Comparison of ENCODE assay signal across 29 cellular contexts in genomic region chr9:110334871-110335270, GRCh38. TPM values are rescaled to one million over a fixed set of nuclear protein-coding genes. Genes with fewer than 3 reads are reported as not detected.
DNase-seq lines count a peak whose midpoint lies in the region; ATAC-seq and TF ChIP-seq lines count a peak whose summit lies in the region.
"Had no signal": no experiment of that assay in that cellular context is flagged by ENCODE, and none has a peak within 500 bp of the region (broad histone marks: within the 10 kb centered on the region; RNA-seq: fewer than 3 reads in every experiment).

No MANE protein-coding gene starts in this region.

- POLR2A ChIA-PET in A673 (lab: Charles Lee; ENCODE audit: low non-redundant PET), result no interaction called here

- no TSS peak for BruUV-seq in A673 (replicated peaks; lab: Mats Ljungman, UMichigan)

- no peaks in the 10 kb centered on the region for H3K4me1 ChIP-seq in adrenal gland (replicated peaks in 1 of 2)
- H3K4me1 ChIP-seq in A673 (ENCODE audit: insufficient read depth, low read length, poor library complexity, severe bottlenecking), result no peaks in the 10 kb centered on the region
- H3K4me1 ChIP-seq: esophagus muscularis mucosa, sigmoid colon had no signal

- intact Hi-C loops in dendritic cell treated with granulocyte-macrophage colony-stimulating factor and Interleukin-4, amounts not matched to agents 40 ng/mL and 50 ng/mL, for 4 days (cut with micrococcal nuclease), result no loop called here
- intact Hi-C loops in adrenal gland (cut with DNase I), result no loop called here
- intact Hi-C loops in A673 (cut with micrococcal nuclease; ENCODE audit: unreplicated experiment), result no loop called here

- H3K9me3 ChIP-seq in adrenal gland (replicated peaks in 1 of 3) (no peaks in the 10 kb centered on the region), A673 (ENCODE audit: low read depth, low read length, poor library complexity, severe bottlenecking) (no peaks in the 10 kb centered on the region)
- H3K9me3 ChIP-seq: esophagus muscularis mucosa, neutrophil, sigmoid colon, tibial nerve had no signal

- H3K27ac ChIP-seq in adrenal gland (no peak overlapping the region), A673 (ENCODE audit: low read depth, low read length, poor library complexity, severe bottlenecking) (no peak overlapping the region)
- H3K27ac ChIP-seq: esophagus muscularis mucosa, neutrophil, sigmoid colon, SK-N-MC, tibial nerve had no signal

- H3K27me3 ChIP-seq in adrenal gland (no peaks in the 10 kb centered on the region), A673 (replicated peaks; ENCODE audit: insufficient read depth, low read depth, low read length, poor library complexity) (no peaks in the 10 kb centered on the region)
- H3K27me3 ChIP-seq: esophagus muscularis mucosa, neutrophil, sigmoid colon, tibial nerve had no signal

- H3K9me3 Mint-ChIP-seq in dendritic cell treated with granulocyte-macrophage colony-stimulating factor and Interleukin-4, amounts not matched to agents 40 ng/mL and 50 ng/mL, for 4 days, result no peaks in the 10 kb centered on the region
- H3K9me3 Mint-ChIP-seq: activated naive CD4-positive, alpha-beta T cell treated with anti-CD3 and anti-CD28 coated beads for 36 hours; CD4-positive, alpha-beta memory T cell; GM23338 had no signal

- TF ChIP-seq CTCF in adrenal gland (IDR thresholded peaks at IDR 0.05) (no peak), A673 (conservative IDR thresholded peaks at IDR 0.05; ENCODE audit: low read depth, low read length) (no peak)

- peak overlapping the region; percentile 52 for H3K27ac Mint-ChIP-seq in dendritic cell treated with granulocyte-macrophage colony-stimulating factor and Interleukin-4, amounts not matched to agents 40 ng/mL and 50 ng/mL, for 4 days
- H3K27ac Mint-ChIP-seq: activated naive CD4-positive, alpha-beta T cell treated with anti-CD3 and anti-CD28 coated beads for 36 hours; CD4-positive, alpha-beta memory T cell; GM23338; progenitor cell of endocrine pancreas; T-helper 17 cell had no signal

- no peaks in the 10 kb centered on the region for H3K27me3 Mint-ChIP-seq in dendritic cell treated with granulocyte-macrophage colony-stimulating factor and Interleukin-4, amounts not matched to agents 40 ng/mL and 50 ng/mL, for 4 days
- H3K27me3 Mint-ChIP-seq: progenitor cell of endocrine pancreas had no signal

- DNase-seq in adrenal gland, result no peak
- DNase-seq in A673 (ENCODE audit: low spot score), result no peak
- DNase-seq in stimulated activated CD4-positive, alpha-beta T cell treated with anti-CD3 and anti-CD28 coated beads, Interleukin-4, amount 100 ng/mL, for 1 hour, result no peak
- DNase-seq: activated CD4-positive, alpha-beta T cell treated with anti-CD3 and anti-CD28 coated beads for 4 hours; activated naive CD4-positive, alpha-beta T cell treated with anti-CD3 and anti-CD28 coated beads for 36 hours; activated T-cell treated with anti-CD3 and anti-CD28 coated beads, Interleukin-2, amount 50 U/mL, for 48 hours; amniotic stem cell; CD4-positive, alpha-beta memory T cell; GF-D8; left colon; mesendoderm; NCI-H446 treated with DMSO at 0.1 percent for 48 hours; sigmoid colon; stimulated activated CD4-positive, alpha-beta T cell treated with anti-CD3 and anti-CD28 coated beads, Interleukin-15, amount 100 ng/mL, for 24 hours; T-helper 17 cell had no signal

- ATAC-seq in GM18517 (IDR thresholded peaks at IDR 0.05; ENCODE audit: unreplicated experiment) (peak; percentile 9), GM21390 (IDR thresholded peaks at IDR 0.05; ENCODE audit: unreplicated experiment) (peak; percentile 18), HG03432 (IDR thresholded peaks at IDR 0.05; ENCODE audit: unreplicated experiment) (peak; percentile 4)
- ATAC-seq: GM23338, left colon, T-helper 17 cell had no signal

- TF ChIP-seq POLR2A in adrenal gland (IDR thresholded peaks at IDR 0.05), result no peak

- CTCF ChIA-PET in A673 (lab: Charles Lee), result no interaction called here

- H3K36me3 Mint-ChIP-seq in dendritic cell treated with granulocyte-macrophage colony-stimulating factor and Interleukin-4, amounts not matched to agents 40 ng/mL and 50 ng/mL, for 4 days (ENCODE audit: low read depth), result no peaks in the 10 kb centered on the region
- H3K36me3 Mint-ChIP-seq: CD4-positive, alpha-beta memory T cell had no signal

- no peak overlapping the region for H3K4me3 Mint-ChIP-seq in dendritic cell treated with granulocyte-macrophage colony-stimulating factor and Interleukin-4, amounts not matched to agents 40 ng/mL and 50 ng/mL, for 4 days
- H3K4me3 Mint-ChIP-seq: activated naive CD4-positive, alpha-beta T cell treated with anti-CD3 and anti-CD28 coated beads for 36 hours; CD4-positive, alpha-beta memory T cell; GM23338; T-helper 17 cell had no signal

- no peak overlapping the region for H3K4me3 ChIP-seq in adrenal gland
- H3K4me3 ChIP-seq in A673 (ENCODE audit: low read depth, low read length, poor library complexity, severe bottlenecking), result no peak overlapping the region
- H3K4me3 ChIP-seq: esophagus muscularis mucosa, GM23338, sigmoid colon, SK-N-MC, tibial nerve had no signal

- no peaks in the 10 kb centered on the region for H3K36me3 ChIP-seq in adrenal gland (replicated peaks in 1 of 2)
- no peaks in the 10 kb centered on the region for H3K36me3 ChIP-seq in A673 (ENCODE audit: insufficient read depth, low read length, poor library complexity, severe bottlenecking)
- H3K36me3 ChIP-seq: esophagus muscularis mucosa, neutrophil, sigmoid colon, tibial nerve had no signal

- H3K4me1 Mint-ChIP-seq in dendritic cell treated with granulocyte-macrophage colony-stimulating factor and Interleukin-4, amounts not matched to agents 40 ng/mL and 50 ng/mL, for 4 days (ENCODE audit: low read depth), result peaks cover 24% of the 10 kb centered on the region
- H3K4me1 Mint-ChIP-seq: CD4-positive, alpha-beta memory T cell; GM23338; T-helper 17 cell had no signal

RNA-seq across cellular contexts. Expression of gene TXNDC8, which starts 2.8 kb away (rescaled TPM):
- total RNA-seq in adrenal gland (not detected), A673 (2021) (not detected in 2 replicates)
- not detected for polyA plus RNA-seq in adrenal gland
- total RNA-seq: activated CD8-positive, alpha-beta memory T cell treated with anti-CD3 and anti-CD28 coated beads for 36 hours; activated naive CD4-positive, alpha-beta T cell treated with anti-CD3 and anti-CD28 coated beads for 36 hours; CD4-positive, alpha-beta memory T cell; esophagus muscularis mucosa; frontal cortex; GM23338; left colon; LHCN-M2; myocyte; progenitor cell of endocrine pancreas; sigmoid colon; T-helper 17 cell; tibial nerve had no signal
- polyA plus RNA-seq: CD4-positive, alpha-beta memory T cell; GM23338; sigmoid colon had no signal
